ENCODE assay signal across 8 cellular contexts in the genomic region with DNA sequence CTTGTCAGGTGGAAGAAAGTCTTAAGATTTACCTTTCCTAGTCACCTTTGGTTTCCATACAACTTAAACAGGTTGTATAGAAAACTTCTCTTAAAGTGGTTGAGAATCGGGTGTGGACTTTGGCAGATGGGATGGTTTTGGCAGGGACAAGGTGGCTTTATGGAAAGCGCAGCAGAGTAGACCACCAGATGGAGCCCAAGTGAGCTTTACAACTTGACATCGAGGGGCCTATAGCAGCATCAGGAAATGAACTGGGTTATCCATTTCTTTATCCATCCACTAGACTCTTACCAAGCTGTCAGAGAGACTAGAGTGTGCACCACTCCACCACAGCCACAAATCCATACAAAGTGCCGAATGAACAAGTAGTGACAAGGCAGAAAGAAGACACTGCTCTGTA.
DNase-seq lines count a peak whose midpoint lies in the region; ATAC-seq and TF ChIP-seq lines count a peak whose summit lies in the region.

No MANE protein-coding gene starts in this region.

- DNase-seq in ELF-1 (ENCODE audit: low read depth, low spot score) (peak; percentile 54), NCI-H1694 (lab: John Stamatoyannopoulos, UW) (peak; percentile 41), fibroblast of pulmonary artery (ENCODE audit: low read depth) (peak; percentile 64), posterior cingulate gyrus (peak in 6 of 10 donors; percentile 12 to 73 (median 39)), RWPE1 (ENCODE audit: low spot score) (no peak), middle frontal gyrus (ENCODE audit: extremely low spot score, low spot score) (no peak)
- peak; percentile 48 to 62 for DNase-seq in activated CD4-positive, alpha-beta T cell treated with anti-CD3 and anti-CD28 coated beads, Interleukin-2, amount 50 U/mL, for 48 hours

- ATAC-seq in GM21737 (IDR thresholded peaks at IDR 0.05; ENCODE audit: unreplicated experiment) = peak; percentile 65

- POLR2A ChIA-PET in RWPE1 (lab: Yijun Ruan, JAX; ENCODE audit: low non-redundant PET) = no interaction called here

- intact Hi-C loops in posterior cingulate gyrus (cut with DNase I) = loop anchor here (5.0 kb wide), 3 partner anchors 44 to 289 kb away; no protein-coding TSS in a partner anchor

- H3K4me3 ChIP-seq in fibroblast of pulmonary artery (replicated peaks; ENCODE audit: low read depth, low read length) = no peak overlapping the region

- H3K27ac ChIP-seq in RWPE1 = no peak overlapping the region

- CTCF ChIA-PET in RWPE1 (lab: Yijun Ruan, JAX) = interaction anchor here (0.6 kb wide), 1 partner anchor 215 kb away, joined by 5 read pairs; no protein-coding TSS in a partner anchor

- peak; percentile 59 for TF ChIP-seq CTCF in fibroblast of pulmonary artery (IDR thresholded peaks at IDR 0.05; ENCODE audit: low read length, missing control alignments)
- no peak for TF ChIP-seq CTCF in RWPE1 (conservative IDR thresholded peaks at IDR 0.05; ENCODE audit: low read depth)

Comparison
In these comparisons a context has a peak if more than half of its experiments do, and no peak if none do; other contexts are left out.
1. DNase-seq: peak in ELF-1 (single experiment), NCI-H1694 (single experiment), activated CD4-positive, alpha-beta T cell treated with anti-CD3 and anti-CD28 coated beads, Interleukin-2, amount 50 U/mL, for 48 hours (2 of 2), fibroblast of pulmonary artery (single experiment) and posterior cingulate gyrus (6 of 10); none in RWPE1 (single experiment) and middle frontal gyrus (single experiment).